In genomic region chr5:172361566-172362238, GRCh38 we compare ENCODE assay signal across 8 cellular contexts.
DNase-seq lines count a peak whose midpoint lies in the region; ATAC-seq and TF ChIP-seq lines count a peak whose summit lies in the region.

No MANE protein-coding gene starts in this region.

- peaks cover 2% of the 10 kb centered on the region for H3K27me3 Mint-ChIP-seq in activated CD4-positive, alpha-beta memory T cell treated with anti-CD3 and anti-CD28 coated beads, Interleukin-2, amount 10 ng/mL, durations not matched to agents 7 days and 5 days

- no peaks in the 10 kb centered on the region for H3K9me3 Mint-ChIP-seq in activated CD4-positive, alpha-beta memory T cell treated with anti-CD3 and anti-CD28 coated beads, Interleukin-2, amount 10 ng/mL, durations not matched to agents 7 days and 5 days

- H3K36me3 Mint-ChIP-seq in activated CD4-positive, alpha-beta memory T cell treated with anti-CD3 and anti-CD28 coated beads, Interleukin-2, amount 10 ng/mL, durations not matched to agents 7 days and 5 days (ENCODE audit: low read depth), result no peaks in the 10 kb centered on the region

- H3K4me3 ChIP-seq in HFF-Myc (replicated peaks; ENCODE audit: low read depth, low read length), result no peak overlapping the region

- H3K4me3 Mint-ChIP-seq in activated CD4-positive, alpha-beta memory T cell treated with anti-CD3 and anti-CD28 coated beads, Interleukin-2, amount 10 ng/mL, durations not matched to agents 7 days and 5 days, result no peak overlapping the region

- H3K27ac Mint-ChIP-seq in activated CD4-positive, alpha-beta memory T cell treated with anti-CD3 and anti-CD28 coated beads, Interleukin-2, amount 10 ng/mL, durations not matched to agents 7 days and 5 days, result peak overlapping the region; percentile 74

- POLR2A ChIA-PET in activated CD4-positive, alpha-beta memory T cell treated with anti-CD3 and anti-CD28 coated beads, Interleukin-2, amount 10 ng/mL, durations not matched to agents 7 days and 5 days (lab: Charles Lee), result interaction anchor here (1.2 kb wide), 1 partner anchor 11 kb away, joined by 3 read pairs; no protein-coding TSS in a partner anchor

- CTCF ChIA-PET in activated CD4-positive, alpha-beta memory T cell treated with anti-CD3 and anti-CD28 coated beads, Interleukin-2, amount 10 ng/mL, durations not matched to agents 7 days and 5 days (lab: Charles Lee), result interaction anchor here (0.6 kb wide), 1 partner anchor 50 kb away, joined by 3 read pairs; no protein-coding TSS in a partner anchor

- ATAC-seq in GM19467 (IDR thresholded peaks at IDR 0.05; ENCODE audit: unreplicated experiment), result no peak
- no peak for ATAC-seq in GM19035 (IDR thresholded peaks at IDR 0.05; ENCODE audit: unreplicated experiment)
- ATAC-seq in HG03097 (IDR thresholded peaks at IDR 0.05; ENCODE audit: low FRiP score, unreplicated experiment), result no peak

- peaks cover 26% of the 10 kb centered on the region for H3K4me1 Mint-ChIP-seq in activated CD4-positive, alpha-beta memory T cell treated with anti-CD3 and anti-CD28 coated beads, Interleukin-2, amount 10 ng/mL, durations not matched to agents 7 days and 5 days

- TF ChIP-seq CTCF in AG09319 (IDR thresholded peaks at IDR 0.05; ENCODE audit: low read depth, low read length), result no peak
- TF ChIP-seq CTCF in HFF-Myc (IDR thresholded peaks at IDR 0.05; ENCODE audit: low read depth, low read length, missing control alignments), result no peak

- DNase-seq in AG09319 (ENCODE audit: extremely low read depth, low read depth), result peak; percentile 98
- peak; percentile 81 for DNase-seq in HFF-Myc (ENCODE audit: extremely low read depth, low read depth)
- DNase-seq in activated CD4-positive, alpha-beta memory T cell treated with anti-CD3 and anti-CD28 coated beads, Interleukin-2, amount 10 ng/mL, durations not matched to agents 7 days and 5 days, result peak; percentile 57
- peak; percentile 89 for DNase-seq in islet precursor cell
- no peak for DNase-seq in ureter (ENCODE audit: low spot score)
